ENCODE assay signal across 21 cellular contexts in genomic region chr14:21911877-21912276, GRCh38.
DNase-seq lines count a peak whose midpoint lies in the region; ATAC-seq lines count a peak whose summit lies in the region.
"Had no signal": no experiment of that assay in that cellular context is flagged by ENCODE, and none has a peak within 500 bp of the region (broad histone marks: within the 10 kb centered on the region; RNA-seq: fewer than 3 reads in every experiment).

No MANE protein-coding gene starts in this region.

- no peak overlapping the region for H3K4me3 Mint-ChIP-seq in activated CD4-positive, alpha-beta T cell treated with anti-CD3 and anti-CD28 coated beads for 36 hours
- H3K4me3 Mint-ChIP-seq in activated naive CD4-positive, alpha-beta T cell treated with anti-CD3 and anti-CD28 coated beads, Interleukin-2, amount 10 ng/mL, durations not matched to agents 7 days and 5 days: no peak overlapping the region
- H3K4me3 Mint-ChIP-seq in CD4-positive, CD25-positive, alpha-beta regulatory T cell: no peak overlapping the region
- H3K4me3 Mint-ChIP-seq in activated T-helper 17 cell treated with anti-CD3 and anti-CD28 coated beads, Interleukin-2, amount 50 U/mL, for 72 hours: peak overlapping the region; percentile 47
- H3K4me3 Mint-ChIP-seq: GM23338, H9, HFFc6 had no signal

- peaks cover 37% of the 10 kb centered on the region for H3K4me1 Mint-ChIP-seq in activated CD4-positive, alpha-beta T cell treated with anti-CD3 and anti-CD28 coated beads for 36 hours
- peaks cover 46% of the 10 kb centered on the region for H3K4me1 Mint-ChIP-seq in activated naive CD4-positive, alpha-beta T cell treated with anti-CD3 and anti-CD28 coated beads, Interleukin-2, amount 10 ng/mL, durations not matched to agents 7 days and 5 days
- H3K4me1 Mint-ChIP-seq in CD4-positive, CD25-positive, alpha-beta regulatory T cell: peaks cover 0 to 24% (median 8%) of the 10 kb centered on the region in 4 donors
- H3K4me1 Mint-ChIP-seq in activated T-helper 17 cell treated with anti-CD3 and anti-CD28 coated beads, Interleukin-2, amount 50 U/mL, for 72 hours: peaks cover 11% of the 10 kb centered on the region

- H3K4me1 ChIP-seq in CD4-positive, CD25-positive, alpha-beta regulatory T cell (ENCODE audit: control insufficient read depth, insufficient read depth, low read length, poor library complexity, severe bottlenecking): peaks cover 11% of the 10 kb centered on the region

- peaks cover 5% of the 10 kb centered on the region for H3K27me3 ChIP-seq in CD4-positive, CD25-positive, alpha-beta regulatory T cell (ENCODE audit: control insufficient read depth, insufficient read depth, low read length)

- no peak for DNase-seq in activated CD4-positive, alpha-beta T cell treated with anti-CD3 and anti-CD28 coated beads for 36 hours
- DNase-seq in activated CD4-positive, alpha-beta T cell treated with anti-CD3 and anti-CD28 coated beads for 48 hours: no peak
- no peak for DNase-seq in activated naive CD4-positive, alpha-beta T cell treated with anti-CD3 and anti-CD28 coated beads, Interleukin-2, amount 10 ng/mL, durations not matched to agents 7 days and 5 days
- DNase-seq in activated naive CD4-positive, alpha-beta T cell treated with anti-CD3 and anti-CD28 coated beads, Interleukin-2, amount 50 U/mL, for 16 hours: no peak
- no peak for DNase-seq in CD4-positive, CD25-positive, alpha-beta regulatory T cell
- no peak for DNase-seq in NCI-H146 treated with DMSO at 0.1 percent for 48 hours (lab: John Stamatoyannopoulos, UW; ENCODE audit: unreplicated experiment)
- DNase-seq: 8988T, H9, HFFc6, KG1, MM.1S, NCI-H1694, NCI-H2081, NCI-H2227 treated with DMSO at 0.1 percent for 48 hours, NCI-H526 treated with DMSO at 0.1 percent for 48 hours, SHP77 had no signal

- no peaks in the 10 kb centered on the region for H3K9me3 ChIP-seq in CD4-positive, CD25-positive, alpha-beta regulatory T cell (ENCODE audit: control insufficient read depth in 2 of 2, low read length in 2 of 2)

- no peak overlapping the region for H3K27ac ChIP-seq in CD4-positive, CD25-positive, alpha-beta regulatory T cell (ENCODE audit: insufficient read depth, low read length, poor library complexity, severe bottlenecking)
- H3K27ac ChIP-seq: RWPE1 had no signal

- H3K4me3 ChIP-seq in CD4-positive, CD25-positive, alpha-beta regulatory T cell (ENCODE audit: low read depth, low read length): no peak overlapping the region
- H3K4me3 ChIP-seq: GM23338 had no signal

- no peaks in the 10 kb centered on the region for H3K36me3 ChIP-seq in CD4-positive, CD25-positive, alpha-beta regulatory T cell (ENCODE audit: control insufficient read depth, insufficient read depth, low read length)

- H3K27ac Mint-ChIP-seq in activated CD4-positive, alpha-beta T cell treated with anti-CD3 and anti-CD28 coated beads for 36 hours: peak overlapping the region; percentile 78
- H3K27ac Mint-ChIP-seq in activated naive CD4-positive, alpha-beta T cell treated with anti-CD3 and anti-CD28 coated beads, Interleukin-2, amount 10 ng/mL, durations not matched to agents 7 days and 5 days: peak overlapping the region; percentile 73
- peak overlapping the region; percentile 15 to 56 (median 36) for H3K27ac Mint-ChIP-seq in CD4-positive, CD25-positive, alpha-beta regulatory T cell
- H3K27ac Mint-ChIP-seq in activated T-helper 17 cell treated with anti-CD3 and anti-CD28 coated beads, Interleukin-2, amount 50 U/mL, for 72 hours: no peak overlapping the region
- H3K27ac Mint-ChIP-seq: GM23338, H9, HFFc6 had no signal

- no peak for ATAC-seq in activated CD4-positive, alpha-beta T cell treated with anti-CD3 and anti-CD28 coated beads for 36 hours
- ATAC-seq in CD4-positive, CD25-positive, alpha-beta regulatory T cell (ENCODE audit: low read depth in 2 of 2): no peak
- ATAC-seq in activated T-helper 17 cell treated with anti-CD3 and anti-CD28 coated beads, Interleukin-2, amount 50 U/mL, for 72 hours (replicated peaks): no peak
- ATAC-seq in GM21619 (IDR thresholded peaks at IDR 0.05; ENCODE audit: unreplicated experiment): no peak
- ATAC-seq: GM23338, Panc1 had no signal

- POLR2A ChIA-PET in activated CD4-positive, alpha-beta T cell treated with anti-CD3 and anti-CD28 coated beads for 36 hours (lab: Charles Lee): no interaction called here

- intact Hi-C loops in activated CD4-positive, alpha-beta T cell treated with anti-CD3 and anti-CD28 coated beads for 36 hours (cut with DNase I, micrococcal nuclease): loop anchor here (2.0 to 10.0 kb wide), 5 partner anchors 17 to 943 kb away; no protein-coding TSS in a partner anchor

- H3K36me3 Mint-ChIP-seq in activated CD4-positive, alpha-beta T cell treated with anti-CD3 and anti-CD28 coated beads for 36 hours (ENCODE audit: low read depth): no peaks in the 10 kb centered on the region
- H3K36me3 Mint-ChIP-seq in activated naive CD4-positive, alpha-beta T cell treated with anti-CD3 and anti-CD28 coated beads, Interleukin-2, amount 10 ng/mL, durations not matched to agents 7 days and 5 days: no peaks in the 10 kb centered on the region
- H3K36me3 Mint-ChIP-seq in CD4-positive, CD25-positive, alpha-beta regulatory T cell: no peaks in the 10 kb centered on the region
- H3K36me3 Mint-ChIP-seq in activated T-helper 17 cell treated with anti-CD3 and anti-CD28 coated beads, Interleukin-2, amount 50 U/mL, for 72 hours (ENCODE audit: low read depth): no peaks in the 10 kb centered on the region

- CTCF ChIA-PET in activated CD4-positive, alpha-beta T cell treated with anti-CD3 and anti-CD28 coated beads for 36 hours (lab: Charles Lee): interaction anchor here (0.7 to 5.8 kb wide), 17 partner anchors 9 to 942 kb away, joined by 3 to 43 read pairs (median 5); no protein-coding TSS in a partner anchor
- CTCF ChIA-PET in activated naive CD4-positive, alpha-beta T cell treated with anti-CD3 and anti-CD28 coated beads, Interleukin-2, amount 10 ng/mL, durations not matched to agents 7 days and 5 days (lab: Charles Lee): interaction anchor here (1.1 to 2.9 kb wide), 5 partner anchors 10 to 1071 kb away, joined by 3 to 14 read pairs (median 4); no protein-coding TSS in a partner anchor

- H3K9me3 Mint-ChIP-seq in activated CD4-positive, alpha-beta T cell treated with anti-CD3 and anti-CD28 coated beads for 36 hours (ENCODE audit: low read depth): no peaks in the 10 kb centered on the region
- no peaks in the 10 kb centered on the region for H3K9me3 Mint-ChIP-seq in activated naive CD4-positive, alpha-beta T cell treated with anti-CD3 and anti-CD28 coated beads, Interleukin-2, amount 10 ng/mL, durations not matched to agents 7 days and 5 days
- peaks cover 0 to 2% (median 0%) of the 10 kb centered on the region in 7 donors for H3K9me3 Mint-ChIP-seq in CD4-positive, CD25-positive, alpha-beta regulatory T cell
- H3K9me3 Mint-ChIP-seq in activated T-helper 17 cell treated with anti-CD3 and anti-CD28 coated beads, Interleukin-2, amount 50 U/mL, for 72 hours: no peaks in the 10 kb centered on the region
- H3K9me3 Mint-ChIP-seq: GM23338, H9 had no signal

- no peaks in the 10 kb centered on the region for H3K27me3 Mint-ChIP-seq in activated CD4-positive, alpha-beta T cell treated with anti-CD3 and anti-CD28 coated beads for 36 hours
- H3K27me3 Mint-ChIP-seq in activated naive CD4-positive, alpha-beta T cell treated with anti-CD3 and anti-CD28 coated beads, Interleukin-2, amount 10 ng/mL, durations not matched to agents 7 days and 5 days: peaks cover 16% of the 10 kb centered on the region
- peaks cover 20% of the 10 kb centered on the region for H3K27me3 Mint-ChIP-seq in CD4-positive, CD25-positive, alpha-beta regulatory T cell
- no peaks in the 10 kb centered on the region for H3K27me3 Mint-ChIP-seq in activated T-helper 17 cell treated with anti-CD3 and anti-CD28 coated beads, Interleukin-2, amount 50 U/mL, for 72 hours
